8 cellular contexts compared by ENCODE assay signal in the genomic region with DNA sequence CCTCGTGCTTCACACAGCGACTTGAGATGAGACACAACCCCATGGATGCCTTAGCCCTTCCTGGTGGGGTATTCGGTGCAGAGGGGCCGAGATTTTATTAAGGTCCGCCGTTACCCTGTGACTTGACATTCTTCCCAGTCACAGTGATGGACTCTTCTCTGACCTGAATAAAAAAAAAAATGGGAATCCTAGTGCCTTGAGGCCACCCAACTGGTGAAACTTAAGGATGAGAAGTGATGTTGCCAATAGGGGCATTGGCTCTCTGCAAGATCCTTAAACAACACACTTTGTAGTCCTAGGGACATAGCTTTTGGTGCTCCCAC. TPM values are rescaled to one million over a fixed set of nuclear protein-coding genes. Genes with fewer than 3 reads are reported as not detected.
DNase-seq lines count a peak whose midpoint lies in the region; ATAC-seq, FAIRE-seq and TF ChIP-seq lines count a peak whose summit lies in the region.

No MANE protein-coding gene starts in this region.

- TF ChIP-seq CTCF in keratinocyte (optimal IDR thresholded peaks at IDR 0.05 in 1 of 3, IDR thresholded peaks at IDR 0.05 in 1 of 3, conservative IDR thresholded peaks at IDR 0.05 in 1 of 3; ENCODE audit: extremely low read depth in 1 of 3, insufficient read depth in 2 of 3, low read length in 3 of 3) (no peak), thoracic aorta (IDR thresholded peaks at IDR 0.05) (no peak)

- dilution Hi-C loops in keratinocyte (cut with MboI; ENCODE audit: extremely low pct_ligation_motif_present, low sequenced_read_pairs): no loop called here

- H3K9me3 ChIP-seq in keratinocyte (ENCODE audit: control insufficient read depth, low read depth, low read length): no peaks in the 10 kb centered on the region
- H3K9me3 ChIP-seq in thoracic aorta: no peaks in the 10 kb centered on the region

- no peaks in the 10 kb centered on the region for H3K9me3 Mint-ChIP-seq in activated T-cell treated with anti-CD3 and anti-CD28 coated beads, Interleukin-2, amount 50 U/mL, for 24 hours
- no peaks in the 10 kb centered on the region for H3K9me3 Mint-ChIP-seq in activated T-helper 17 cell treated with anti-CD3 and anti-CD28 coated beads, Interleukin-2, amount 50 U/mL, for 72 hours

- H3K4me3 ChIP-seq in keratinocyte (ENCODE audit: control insufficient read depth in 2 of 3, extremely low read depth in 1 of 3, insufficient read depth in 2 of 3, low read depth in 1 of 3, low read length in 3 of 3): peak overlapping the region in 2 of 3 experiments; percentile 1 to 86
- H3K4me3 ChIP-seq in thoracic aorta: peak overlapping the region; percentile 79

- peak overlapping the region; percentile 85 for H3K4me3 Mint-ChIP-seq in activated T-cell treated with anti-CD3 and anti-CD28 coated beads, Interleukin-2, amount 50 U/mL, for 24 hours
- peak overlapping the region; percentile 94 for H3K4me3 Mint-ChIP-seq in activated T-helper 17 cell treated with anti-CD3 and anti-CD28 coated beads, Interleukin-2, amount 50 U/mL, for 72 hours

- peaks cover 34% of the 10 kb centered on the region for H3K79me2 ChIP-seq in keratinocyte (ENCODE audit: control insufficient read depth, insufficient read depth, low read length)

- peaks cover 21% of the 10 kb centered on the region for H3K4me1 ChIP-seq in keratinocyte (ENCODE audit: control insufficient read depth, extremely low read depth, insufficient read depth, low read length)
- H3K4me1 ChIP-seq in thoracic aorta (ENCODE audit: control insufficient read depth in 1 of 2, low read depth in 2 of 2): peaks cover 23 to 32% of the 10 kb centered on the region in 2 donors

- no peak for DNase-seq in activated T-cell treated with anti-CD3 and anti-CD28 coated beads, Interleukin-2, amount 50 U/mL, for 24 hours
- DNase-seq in activated T-cell treated with anti-CD3 and anti-CD28 coated beads for 4 hours (no peak), keratinocyte (ENCODE audit: low read depth, low spot score) (no peak), thoracic aorta (ENCODE audit: low spot score) (no peak), OCI-M2 (lab: John Stamatoyannopoulos, UW; ENCODE audit: unreplicated experiment) (no peak), ecto neural progenitor cell (ENCODE audit: low spot score) (no peak), urothelium cell line (ENCODE audit: low spot score) (no peak)

- H4K20me1 ChIP-seq in keratinocyte (ENCODE audit: control insufficient read depth, extremely low read depth, insufficient read depth, low read length): no peaks in the 10 kb centered on the region

- H3K27me3 ChIP-seq in keratinocyte (ENCODE audit: control insufficient read depth, extremely low read depth, insufficient read depth, low read length) (no peaks in the 10 kb centered on the region), thoracic aorta (replicated peaks; ENCODE audit: insufficient read depth) (no peaks in the 10 kb centered on the region)

- FAIRE-seq in keratinocyte (lab: Jason Lieb, UNC) (no peak), urothelium cell line (lab: Jason Lieb, UNC) (no peak)

- peak overlapping the region; percentile 87 for H3K9ac ChIP-seq in keratinocyte (ENCODE audit: control insufficient read depth, extremely low read depth, insufficient read depth, low read length)

- peaks cover 88% of the 10 kb centered on the region for H3K36me3 Mint-ChIP-seq in activated T-cell treated with anti-CD3 and anti-CD28 coated beads, Interleukin-2, amount 50 U/mL, for 24 hours (ENCODE audit: low read depth)
- H3K36me3 Mint-ChIP-seq in activated T-helper 17 cell treated with anti-CD3 and anti-CD28 coated beads, Interleukin-2, amount 50 U/mL, for 72 hours (ENCODE audit: low read depth): peaks cover 94% of the 10 kb centered on the region

- ATAC-seq in activated T-helper 17 cell treated with anti-CD3 and anti-CD28 coated beads, Interleukin-2, amount 50 U/mL, for 72 hours (replicated peaks): no peak
- ATAC-seq in thoracic aorta (ENCODE audit: insufficient number of reproducible peaks, low FRiP score, low read depth): no peak

- H3K27ac ChIP-seq in keratinocyte (ENCODE audit: control insufficient read depth, insufficient read depth, low read length) (peak overlapping the region; percentile 94), thoracic aorta (peak overlapping the region; percentile 92 to 93)

- peaks cover 40% of the 10 kb centered on the region for H3K4me1 Mint-ChIP-seq in activated T-cell treated with anti-CD3 and anti-CD28 coated beads, Interleukin-2, amount 50 U/mL, for 24 hours (ENCODE audit: low read depth)
- H3K4me1 Mint-ChIP-seq in activated T-helper 17 cell treated with anti-CD3 and anti-CD28 coated beads, Interleukin-2, amount 50 U/mL, for 72 hours: peaks cover 23% of the 10 kb centered on the region

- H3K4me2 ChIP-seq in keratinocyte (ENCODE audit: control insufficient read depth, extremely low read depth, insufficient read depth, low read depth, low read length): peak overlapping the region; percentile 68

- H3K9me1 ChIP-seq in keratinocyte (ENCODE audit: control insufficient read depth, extremely low read depth, insufficient read depth, low read length): no peaks in the 10 kb centered on the region

- no peaks in the 10 kb centered on the region for H3K27me3 Mint-ChIP-seq in activated T-cell treated with anti-CD3 and anti-CD28 coated beads, Interleukin-2, amount 50 U/mL, for 24 hours
- no peaks in the 10 kb centered on the region for H3K27me3 Mint-ChIP-seq in activated T-helper 17 cell treated with anti-CD3 and anti-CD28 coated beads, Interleukin-2, amount 50 U/mL, for 72 hours

- H3K27ac Mint-ChIP-seq in activated T-cell treated with anti-CD3 and anti-CD28 coated beads, Interleukin-2, amount 50 U/mL, for 24 hours: peak overlapping the region; percentile 97
- H3K27ac Mint-ChIP-seq in activated T-helper 17 cell treated with anti-CD3 and anti-CD28 coated beads, Interleukin-2, amount 50 U/mL, for 72 hours: peak overlapping the region; percentile 91

- peaks cover 18 to 23% of the 10 kb centered on the region in 2 experiments for H3K36me3 ChIP-seq in keratinocyte (ENCODE audit: control insufficient read depth in 2 of 2, extremely low read depth in 1 of 2, insufficient read depth in 2 of 2, low read length in 2 of 2)
- peaks cover 21% of the 10 kb centered on the region for H3K36me3 ChIP-seq in thoracic aorta

- H2AFZ ChIP-seq in keratinocyte (ENCODE audit: control insufficient read depth, low read length): peak overlapping the region; percentile 58

RNA-seq across cellular contexts. Expression of a gene that starts 0.7 kb away (rescaled TPM):
- total RNA-seq in activated T-helper 17 cell treated with anti-CD3 and anti-CD28 coated beads, Interleukin-2, amount 50 U/mL, for 72 hours: 10 to 100 TPM; 57.9 to 75.4 TPM
- polyA plus RNA-seq in keratinocyte: 21.6 to 31.3 TPM (median 29.3 TPM) in 3 replicates
- polyA plus RNA-seq in keratinocyte (2011; ENCODE audit: low read depth): 29.4 TPM
- 18.1 and 33.5 TPM in 2 replicates for polyA plus RNA-seq in keratinocyte (2011; cell fraction: cytosol; rRNA removed)
- 59.4 and 69.7 TPM in 2 replicates for polyA plus RNA-seq in keratinocyte (2011; cell fraction: nucleus; rRNA removed)
- 34.7 and 35.3 TPM in 2 replicates for polyA plus RNA-seq in keratinocyte (2012; ENCODE audit: low replicate concordance)
- 31.1 to 61.9 TPM (median 31.2 TPM) in 3 replicates for polyA minus RNA-seq in keratinocyte
- polyA minus RNA-seq in keratinocyte (2011; cell fraction: cytosol; rRNA and poly(A)+ RNA removed): 16.7 TPM
- polyA minus RNA-seq in keratinocyte (2011; cell fraction: nucleus; rRNA and poly(A)+ RNA removed): 31.7 and 73.8 TPM in 2 replicates
- 10 to 100 TPM; 32.5 to 61.4 TPM for total RNA-seq in thoracic aorta

RNA-seq across cellular contexts. Expression of a gene that starts 26.4 kb away (rescaled TPM):
- total RNA-seq in activated T-helper 17 cell treated with anti-CD3 and anti-CD28 coated beads, Interleukin-2, amount 50 U/mL, for 72 hours: 10 to 100 TPM; 43.0 to 57.4 TPM
- polyA plus RNA-seq in keratinocyte: 57.2 to 99.4 TPM (median 78.0 TPM) in 3 replicates
- polyA plus RNA-seq in keratinocyte (2011; ENCODE audit: low read depth): 54.8 TPM
- polyA plus RNA-seq in keratinocyte (2011; cell fraction: cytosol; rRNA removed): 52.2 and 67.8 TPM in 2 replicates
- 56.3 and 100 TPM in 2 replicates for polyA plus RNA-seq in keratinocyte (2011; cell fraction: nucleus; rRNA removed)
- polyA plus RNA-seq in keratinocyte (2012; ENCODE audit: low replicate concordance): 64.9 and 71.9 TPM in 2 replicates
- polyA minus RNA-seq in keratinocyte: 4.3 to 21.9 TPM (median 14.2 TPM) in 3 replicates
- polyA minus RNA-seq in keratinocyte (2011; cell fraction: cytosol; rRNA and poly(A)+ RNA removed): 26.7 TPM
- polyA minus RNA-seq in keratinocyte (2011; cell fraction: nucleus; rRNA and poly(A)+ RNA removed): 16.5 and 22.0 TPM in 2 replicates
- 10 to 100 TPM; 43.6 to 75.3 TPM for total RNA-seq in thoracic aorta

RNA-seq across cellular contexts. Expression of a gene that starts 26.6 kb away (rescaled TPM):
- total RNA-seq in activated T-helper 17 cell treated with anti-CD3 and anti-CD28 coated beads, Interleukin-2, amount 50 U/mL, for 72 hours: 1 to 10 TPM; 3.0 to 5.4 TPM
- polyA plus RNA-seq in keratinocyte: 4.0 to 5.8 TPM (median 4.5 TPM) in 3 replicates
- polyA plus RNA-seq in keratinocyte (2011; ENCODE audit: low read depth): 1.1 TPM
- polyA plus RNA-seq in keratinocyte (2011; cell fraction: cytosol; rRNA removed): 3.1 and 3.4 TPM in 2 replicates
- 4.7 and 5.6 TPM in 2 replicates for polyA plus RNA-seq in keratinocyte (2011; cell fraction: nucleus; rRNA removed)
- 2.8 and 5.2 TPM in 2 replicates for polyA plus RNA-seq in keratinocyte (2012; ENCODE audit: low replicate concordance)
- 6.3 to 10.3 TPM (median 7.0 TPM) in 3 replicates for polyA minus RNA-seq in keratinocyte
- 8.2 TPM for polyA minus RNA-seq in keratinocyte (2011; cell fraction: cytosol; rRNA and poly(A)+ RNA removed)
- 7.5 and 8.1 TPM in 2 replicates for polyA minus RNA-seq in keratinocyte (2011; cell fraction: nucleus; rRNA and poly(A)+ RNA removed)
- total RNA-seq in thoracic aorta: 1 to 10 TPM; 4.2 to 5.3 TPM
